15 cellular contexts compared by ENCODE assay signal in the genomic region with DNA sequence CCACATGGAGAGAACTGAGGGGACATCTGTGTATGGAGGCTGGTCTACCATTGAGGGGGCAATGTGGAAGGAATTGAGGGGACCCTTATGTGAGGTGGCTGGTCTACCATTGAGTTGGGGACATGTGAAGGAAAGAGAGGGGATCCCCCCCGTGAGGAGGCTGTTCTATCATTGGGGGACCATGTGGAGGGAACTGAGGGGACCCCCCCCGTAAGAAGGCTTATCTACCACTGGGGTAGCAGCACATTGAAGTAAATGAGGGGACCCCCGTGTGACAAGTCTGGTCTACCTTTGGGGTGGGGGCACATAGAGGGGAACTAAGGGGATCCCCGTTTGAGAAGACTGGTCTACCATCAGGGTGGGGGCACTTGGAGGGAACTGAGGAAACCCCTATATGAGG.
"Had no signal": no experiment of that assay in that cellular context is flagged by ENCODE, and none has a peak within 500 bp of the region (broad histone marks: within the 10 kb centered on the region; RNA-seq: fewer than 3 reads in every experiment).

No MANE protein-coding gene starts in this region.

- H3K4me3 ChIP-seq: body of pancreas, gastroesophageal sphincter, neural progenitor cell, right atrium auricular region had no signal

- DNase-seq: activated CD4-positive, alpha-beta T cell treated with anti-CD3 and anti-CD28 coated beads for 4 hours; activated naive CD4-positive, alpha-beta T cell treated with anti-CD3 and anti-CD28 coated beads for 36 hours; kidney glomerular epithelial cell; stimulated activated naive CD4-positive, alpha-beta T cell; substantia nigra; T1000; trophoblast cell had no signal

- H3K36me3 Mint-ChIP-seq: neural progenitor cell had no signal

- ATAC-seq: body of pancreas, gastroesophageal sphincter, T-cell had no signal

- H3K9me3 ChIP-seq: body of pancreas had no signal

- H3K36me3 ChIP-seq: gastroesophageal sphincter, neural progenitor cell, right atrium auricular region had no signal

- H3K27me3 Mint-ChIP-seq: dendritic cell treated with granulocyte-macrophage colony-stimulating factor and Interleukin-4, amounts not matched to agents 40 ng/mL and 50 ng/mL, for 4 days had no signal

- H3K79me2 ChIP-seq: parathyroid adenoma had no signal

- H3K27ac ChIP-seq: body of pancreas, gastroesophageal sphincter, neural progenitor cell, parathyroid adenoma, right atrium auricular region had no signal

- H3K27ac Mint-ChIP-seq: activated naive CD4-positive, alpha-beta T cell treated with anti-CD3 and anti-CD28 coated beads for 36 hours; dendritic cell treated with granulocyte-macrophage colony-stimulating factor and Interleukin-4, amounts not matched to agents 40 ng/mL and 50 ng/mL, for 4 days; neural progenitor cell; T-cell had no signal

- H3K9ac ChIP-seq: neural progenitor cell, parathyroid adenoma had no signal

- H3K4me1 ChIP-seq: body of pancreas, gastroesophageal sphincter, neural progenitor cell, parathyroid adenoma, right atrium auricular region had no signal

- H3K4me1 Mint-ChIP-seq: central memory CD8-positive, alpha-beta T cell; neural progenitor cell; T-cell had no signal

- H2AFZ ChIP-seq: neural progenitor cell, parathyroid adenoma had no signal

- H3K4me3 Mint-ChIP-seq: activated naive CD4-positive, alpha-beta T cell treated with anti-CD3 and anti-CD28 coated beads for 36 hours; central memory CD8-positive, alpha-beta T cell; dendritic cell treated with granulocyte-macrophage colony-stimulating factor and Interleukin-4, amounts not matched to agents 40 ng/mL and 50 ng/mL, for 4 days; neural progenitor cell; T-cell had no signal

- H3K27me3 ChIP-seq: body of pancreas, neural progenitor cell, right atrium auricular region had no signal

- H3K4me2 ChIP-seq: neural progenitor cell had no signal
